ENCODE assay signal across 8 cellular contexts in the genomic region with DNA sequence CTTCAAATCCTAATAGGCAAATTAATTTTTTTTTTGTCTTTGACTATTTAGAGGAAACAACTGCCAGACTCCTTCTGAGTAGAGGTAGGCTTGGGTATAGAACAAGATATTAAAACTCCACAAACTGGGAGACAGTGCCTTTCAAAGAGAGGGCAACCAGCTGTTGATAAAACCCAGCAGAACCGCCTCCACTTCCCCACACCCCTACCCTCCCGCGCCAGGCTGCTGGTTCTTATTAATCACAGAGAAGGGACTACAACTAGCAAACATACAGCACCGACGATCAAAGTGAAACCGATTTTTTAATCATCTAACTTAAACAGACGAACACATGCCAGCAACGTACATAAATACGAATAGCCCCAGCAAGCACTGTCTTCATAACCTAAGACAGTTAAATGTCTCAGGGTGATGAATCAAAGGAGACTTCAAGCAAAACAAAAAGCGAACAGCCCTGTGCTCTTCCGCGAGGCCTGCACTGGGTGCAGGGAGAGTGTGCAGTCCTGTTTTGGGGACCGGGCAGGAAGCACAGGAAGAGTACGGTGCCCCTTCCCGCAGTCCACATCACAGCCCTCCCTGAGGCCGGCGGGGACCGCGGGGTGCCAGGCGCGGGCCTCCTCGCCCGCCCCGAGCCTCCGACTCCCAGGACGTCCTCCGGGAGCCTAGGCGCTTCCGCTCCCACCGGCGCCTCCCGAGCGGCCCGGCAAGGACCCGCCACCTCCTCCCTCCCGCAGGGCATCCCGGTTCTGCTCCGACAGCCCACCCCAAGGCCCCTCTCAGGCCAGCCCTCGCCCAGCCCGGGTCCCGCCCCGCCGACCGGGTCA.
DNase-seq lines count a peak whose midpoint lies in the region; ATAC-seq and TF ChIP-seq lines count a peak whose summit lies in the region.

No MANE protein-coding gene starts in this region.

- ATAC-seq in GM21717 (IDR thresholded peaks at IDR 0.05; ENCODE audit: unreplicated experiment) (peak; percentile 28), right lobe of liver (peak; percentile 6 to 28 (median 14))

- H3K36me3 ChIP-seq in ES-I3 (ENCODE audit: insufficient read depth, low read length) (no peaks in the 10 kb centered on the region), right lobe of liver (no peaks in the 10 kb centered on the region)

- intact Hi-C loops in dendritic cell treated with granulocyte-macrophage colony-stimulating factor and Interleukin-4, amounts not matched to agents 40 ng/mL and 50 ng/mL, for 4 days (cut with micrococcal nuclease): no loop called here
- intact Hi-C loops in right lobe of liver (cut with DNase I): no loop called here

- peaks cover 43% of the 10 kb centered on the region for H3K27me3 Mint-ChIP-seq in dendritic cell treated with granulocyte-macrophage colony-stimulating factor and Interleukin-4, amounts not matched to agents 40 ng/mL and 50 ng/mL, for 4 days

- H3K9ac ChIP-seq in ES-I3 (ENCODE audit: low read depth, low read length): peak overlapping the region; percentile 73

- peak overlapping the region; percentile 66 to 83 (median 83) for H3K27ac ChIP-seq in right lobe of liver

- no peaks in the 10 kb centered on the region for H3K27me3 ChIP-seq in right lobe of liver

- peak; percentile 29 for DNase-seq in Jurkat, Clone E6-1 (ENCODE audit: low read depth, low spot score)
- peak; percentile 18 for DNase-seq in activated CD4-positive, alpha-beta T cell treated with anti-CD3 and anti-CD28 coated beads for 1 hour
- peak; percentile 59 to 75 (median 67) for DNase-seq in right lobe of liver
- peak; percentile 56 for DNase-seq in stimulated activated CD4-positive, alpha-beta T cell treated with anti-CD3 and anti-CD28 coated beads, Interleukin-4, amount 100 ng/mL, for 24 hours
- DNase-seq in NCI-H1092 treated with DMSO at 0.1 percent for 48 hours (lab: John Stamatoyannopoulos, UW): no peak

- no peak for TF ChIP-seq CTCF in right lobe of liver (IDR thresholded peaks at IDR 0.05)

- H3K9me3 Mint-ChIP-seq in dendritic cell treated with granulocyte-macrophage colony-stimulating factor and Interleukin-4, amounts not matched to agents 40 ng/mL and 50 ng/mL, for 4 days: no peaks in the 10 kb centered on the region

- H3K27ac Mint-ChIP-seq in dendritic cell treated with granulocyte-macrophage colony-stimulating factor and Interleukin-4, amounts not matched to agents 40 ng/mL and 50 ng/mL, for 4 days: peak overlapping the region; percentile 61

- peaks cover 13% of the 10 kb centered on the region for H3K4me1 ChIP-seq in ES-I3 (ENCODE audit: insufficient read depth, low read length)
- H3K4me1 ChIP-seq in right lobe of liver: peaks cover 0 to 32% (median 8%) of the 10 kb centered on the region in 4 donors

- no peak for TF ChIP-seq POLR2A in right lobe of liver (IDR thresholded peaks at IDR 0.05)

- H3K4me1 Mint-ChIP-seq in dendritic cell treated with granulocyte-macrophage colony-stimulating factor and Interleukin-4, amounts not matched to agents 40 ng/mL and 50 ng/mL, for 4 days (ENCODE audit: low read depth): peaks cover 18% of the 10 kb centered on the region

- H3K36me3 Mint-ChIP-seq in dendritic cell treated with granulocyte-macrophage colony-stimulating factor and Interleukin-4, amounts not matched to agents 40 ng/mL and 50 ng/mL, for 4 days (ENCODE audit: low read depth): peaks cover 6% of the 10 kb centered on the region

- H3K9me3 ChIP-seq in ES-I3 (ENCODE audit: control insufficient read depth, insufficient read depth, low read length): no peaks in the 10 kb centered on the region
- no peaks in the 10 kb centered on the region for H3K9me3 ChIP-seq in right lobe of liver

- H3K4me3 ChIP-seq in Jurkat, Clone E6-1 (ENCODE audit: low read length): peak overlapping the region; percentile 67
- peak overlapping the region; percentile 82 to 93 (median 85) for H3K4me3 ChIP-seq in right lobe of liver

- peak overlapping the region; percentile 75 for H3K4me3 Mint-ChIP-seq in dendritic cell treated with granulocyte-macrophage colony-stimulating factor and Interleukin-4, amounts not matched to agents 40 ng/mL and 50 ng/mL, for 4 days

- under 1% methylated on average over 18 of the region's 44 CpGs for WGBS in right lobe of liver (ENCODE audit: insufficient coverage, low coverage, low lambda C conversion rate, missing lambda C conversion rate)
